17 cellular contexts compared by ENCODE assay signal in genomic region chr9:78295177-78295575, GRCh38. TPM values are rescaled to one million over a fixed set of nuclear protein-coding genes. Genes with fewer than 3 reads are reported as not detected.
DNase-seq lines count a peak whose midpoint lies in the region; ATAC-seq and TF ChIP-seq lines count a peak whose summit lies in the region.
"Had no signal": no experiment of that assay in that cellular context is flagged by ENCODE, and none has a peak within 500 bp of the region (broad histone marks: within the 10 kb centered on the region; RNA-seq: fewer than 3 reads in every experiment).

No MANE protein-coding gene starts in this region.

- no peak overlapping the region for H4K5ac ChIP-seq in IMR-90 (ENCODE audit: low read depth, low read length)

- H4K20me1 ChIP-seq in IMR-90 (ENCODE audit: insufficient read depth, low read length), result peaks cover 22% of the 10 kb centered on the region; the same call in 1 of the 2 replicates

- POLR2A ChIA-PET in IMR-90 (lab: Charles Lee; ENCODE audit: unreplicated experiment), result no interaction called here

- H3K27ac ChIP-seq in IMR-90 (ENCODE audit: insufficient read depth, low read length) (no peak overlapping the region; the same call in 1 of the 2 replicates), cingulate gyrus (ENCODE audit: low read depth, low read length) (peak overlapping the region; percentile 14)

- peak overlapping the region; percentile 69 for H2BK120ac ChIP-seq in IMR-90 (ENCODE audit: low read depth, low read length)

- no TSS peak for BruUV-seq in IMR-90 (replicated peaks; lab: Mats Ljungman, UMichigan)

- H3K4me1 ChIP-seq in IMR-90 (ENCODE audit: control insufficient read depth, insufficient read depth, low read length), result peaks cover 3% of the 10 kb centered on the region; the same call in 1 of the 2 replicates
- H3K4me1 ChIP-seq: prostate gland had no signal

- CTCF ChIA-PET in activated CD8-positive, alpha-beta memory T cell treated with anti-CD3 and anti-CD28 coated beads, Interleukin-2, amount 10 ng/mL, durations not matched to agents 7 days and 5 days (lab: Charles Lee), result interaction anchor here (1.2 kb wide), 1 partner anchor 74 kb away, joined by 3 read pairs; no protein-coding TSS in a partner anchor
- CTCF ChIA-PET in IMR-90 (lab: Yijun Ruan, JAX), result no interaction called here

- H3K9me3 Mint-ChIP-seq in activated CD8-positive, alpha-beta memory T cell treated with anti-CD3 and anti-CD28 coated beads, Interleukin-2, amount 10 ng/mL, durations not matched to agents 7 days and 5 days (ENCODE audit: low read depth), result no peaks in the 10 kb centered on the region
- H3K9me3 Mint-ChIP-seq in neural crest cell, result no peaks in the 10 kb centered on the region
- H3K9me3 Mint-ChIP-seq: activated T-helper 17 cell treated with anti-CD3 and anti-CD28 coated beads, Interleukin-2, amount 50 U/mL, for 72 hours; dendritic cell treated with granulocyte-macrophage colony-stimulating factor and Interleukin-4, amounts not matched to agents 40 ng/mL and 50 ng/mL, for 4 days; natural killer cell treated with Interleukin-12 subunit alpha and Interleukin-12 subunit beta and Interleukin-15 and Interleukin-18, amount 100 ng/mL, for 72 hours had no signal

- no CpG with 5 or more reads among the region's 3 CpGs for WGBS in IMR-90 (ENCODE audit: extremely low coverage in 2 of 2, insufficient read length in 1 of 2), 2 experiments

- peaks cover 43% of the 10 kb centered on the region for H3K4me1 Mint-ChIP-seq in activated CD8-positive, alpha-beta memory T cell treated with anti-CD3 and anti-CD28 coated beads, Interleukin-2, amount 10 ng/mL, durations not matched to agents 7 days and 5 days
- peaks cover 47% of the 10 kb centered on the region for H3K4me1 Mint-ChIP-seq in neural crest cell

- peak overlapping the region; percentile 48; the same call in 1 of the 2 replicates for H3K23ac ChIP-seq in IMR-90 (ENCODE audit: low read depth, low read length)

- peaks cover 13% of the 10 kb centered on the region for H3K36me3 Mint-ChIP-seq in activated CD8-positive, alpha-beta memory T cell treated with anti-CD3 and anti-CD28 coated beads, Interleukin-2, amount 10 ng/mL, durations not matched to agents 7 days and 5 days
- H3K36me3 Mint-ChIP-seq in neural crest cell (ENCODE audit: low read depth), result peaks cover 8% of the 10 kb centered on the region

- DNase-seq in activated CD8-positive, alpha-beta memory T cell treated with anti-CD3 and anti-CD28 coated beads, Interleukin-2, amount 10 ng/mL, durations not matched to agents 7 days and 5 days, result peak; percentile 39
- DNase-seq in activated CD8-positive, alpha-beta memory T cell treated with anti-CD3 and anti-CD28 coated beads, Interleukin-2, amount 50 U/mL, for 4 hours, result no peak
- DNase-seq in IMR-90 (no peak), neural crest cell (ENCODE audit: low read depth, low spot score) (no peak), NCI-H1694 (lab: John Stamatoyannopoulos, UW) (no peak), GM03348 (ENCODE audit: low spot score) (no peak)
- DNase-seq: activated CD4-positive, alpha-beta T cell treated with anti-CD3 and anti-CD28 coated beads for 36 hours; BE2C; H7; Right ventricle myocardium superior; substantia nigra had no signal

- no peaks in the 10 kb centered on the region for H3K27me3 Mint-ChIP-seq in activated CD8-positive, alpha-beta memory T cell treated with anti-CD3 and anti-CD28 coated beads, Interleukin-2, amount 10 ng/mL, durations not matched to agents 7 days and 5 days
- no peaks in the 10 kb centered on the region for H3K27me3 Mint-ChIP-seq in neural crest cell (ENCODE audit: low read depth)
- H3K27me3 Mint-ChIP-seq: activated CD4-positive, alpha-beta T cell treated with anti-CD3 and anti-CD28 coated beads for 36 hours; activated T-helper 17 cell treated with anti-CD3 and anti-CD28 coated beads, Interleukin-2, amount 50 U/mL, for 72 hours had no signal

- H3K4me2 ChIP-seq in IMR-90 (ENCODE audit: low read depth, low read length), result no peak overlapping the region

- H2BK20ac ChIP-seq in IMR-90 (ENCODE audit: low read depth, low read length), result peak overlapping the region; percentile 85; the same call in 1 of the 2 replicates

- H3K9me3 ChIP-seq in IMR-90 (ENCODE audit: control insufficient read depth, insufficient read depth, low read length), result no peaks in the 10 kb centered on the region
- H3K9me3 ChIP-seq: BE2C, prostate gland had no signal

- peaks cover under 1% of the 10 kb centered on the region; the same call in 1 of the 2 replicates for H3K9me1 ChIP-seq in IMR-90 (ENCODE audit: insufficient read depth, low read length)

- no peak for TF ChIP-seq POLR2A in IMR-90 (IDR thresholded peaks at IDR 0.05; ENCODE audit: low read depth, low read length)

- H3K4ac ChIP-seq in IMR-90 (ENCODE audit: low read depth, low read length), result peak overlapping the region; percentile 45

- dilution Hi-C loops in IMR-90 (cut with HindIII; ENCODE audit: low sequenced_read_pairs, unreplicated experiment), result no loop called here

- no peak overlapping the region for H3K4me3 ChIP-seq in IMR-90 (ENCODE audit: insufficient read depth, low read depth, low read length)

- H2AFZ ChIP-seq in IMR-90 (replicated peaks; ENCODE audit: low read length, poor library complexity), result peak overlapping the region; percentile 61

- peak overlapping the region; percentile 56 for H2AK9ac ChIP-seq in IMR-90 (replicated peaks; ENCODE audit: low read depth, low read length, poor library complexity)

- no peak overlapping the region for H3K9ac ChIP-seq in IMR-90 (ENCODE audit: low read depth, low read length)

- no peaks in the 10 kb centered on the region for H3K36me3 ChIP-seq in IMR-90 (ENCODE audit: control insufficient read depth, insufficient read depth, low read length)
- H3K36me3 ChIP-seq: prostate gland had no signal

- peak overlapping the region; percentile 63; the same call in 1 of the 3 replicates for H2BK15ac ChIP-seq in IMR-90 (ENCODE audit: low read depth, low read length)

- no peak overlapping the region for H3K27ac Mint-ChIP-seq in activated CD8-positive, alpha-beta memory T cell treated with anti-CD3 and anti-CD28 coated beads, Interleukin-2, amount 10 ng/mL, durations not matched to agents 7 days and 5 days
- no peak overlapping the region for H3K27ac Mint-ChIP-seq in neural crest cell (ENCODE audit: unreplicated experiment)
- H3K27ac Mint-ChIP-seq: dendritic cell treated with granulocyte-macrophage colony-stimulating factor and Interleukin-4, amounts not matched to agents 40 ng/mL and 50 ng/mL, for 4 days had no signal

- peak overlapping the region; percentile 38; the same call in 1 of the 2 replicates for H3K14ac ChIP-seq in IMR-90 (replicated peaks; ENCODE audit: low read depth, low read length)

- H3K56ac ChIP-seq in IMR-90 (ENCODE audit: extremely low read depth, insufficient read depth, low read length), result no peak overlapping the region

- peak overlapping the region; percentile 76; the same call in 1 of the 2 replicates for H2AK5ac ChIP-seq in IMR-90 (ENCODE audit: low read depth, low read length)

- H2BK5ac ChIP-seq in IMR-90 (ENCODE audit: low read depth, low read length, poor library complexity, severe bottlenecking), result no peak overlapping the region

- intact Hi-C loops in IMR-90 (cut with micrococcal nuclease), result no loop called here

- TF ChIP-seq CTCF in IMR-90 (conservative IDR thresholded peaks at IDR 0.05; ENCODE audit: low read depth, low read length) (no peak), neural crest cell (conservative IDR thresholded peaks at IDR 0.05) (no peak)

- peak overlapping the region; percentile 44 to 65; a peak in 2 of 4 replicates for H4K8ac ChIP-seq in IMR-90 (ENCODE audit: low read depth in 2 of 2, low read length in 2 of 2)

- in situ Hi-C loops in IMR-90 (cut with MboI; ENCODE audit: low sequenced_read_pairs), result no loop called here

- TF ChIP-seq RAD21 in IMR-90 (IDR thresholded peaks at IDR 0.05; ENCODE audit: low read length), result no peak

- H4K91ac ChIP-seq in IMR-90 (ENCODE audit: insufficient read depth, low read depth, low read length), result peak overlapping the region; percentile 42; the same call in 1 of the 2 replicates

- H3K79me1 ChIP-seq in IMR-90 (ENCODE audit: low read depth in 1 of 2, low read length in 2 of 2), result peaks cover 5 to 26% of the 10 kb centered on the region in 2 experiments; a peak in 3 of 4 replicates

- H3K18ac ChIP-seq in IMR-90 (ENCODE audit: low read depth, low read length), result no peak overlapping the region

- H3K27me3 ChIP-seq in IMR-90 (ENCODE audit: control insufficient read depth, insufficient read depth, low read length), result no peaks in the 10 kb centered on the region
- H3K27me3 ChIP-seq: BE2C had no signal

- H3K4me3 Mint-ChIP-seq in activated CD8-positive, alpha-beta memory T cell treated with anti-CD3 and anti-CD28 coated beads, Interleukin-2, amount 10 ng/mL, durations not matched to agents 7 days and 5 days, result no peak overlapping the region
- H3K4me3 Mint-ChIP-seq in neural crest cell, result peak overlapping the region; percentile 100
- H3K4me3 Mint-ChIP-seq: dendritic cell treated with granulocyte-macrophage colony-stimulating factor and Interleukin-4, amounts not matched to agents 40 ng/mL and 50 ng/mL, for 4 days had no signal

- ATAC-seq in activated CD8-positive, alpha-beta memory T cell treated with anti-CD3 and anti-CD28 coated beads, Interleukin-2, amount 10 ng/mL, durations not matched to agents 7 days and 5 days, result no peak
- ATAC-seq in IMR-90 (ENCODE audit: low read depth), result no peak
- ATAC-seq in HG03342 (IDR thresholded peaks at IDR 0.05; ENCODE audit: unreplicated experiment), result no peak
- ATAC-seq: activated CD4-positive, alpha-beta T cell treated with anti-CD3 and anti-CD28 coated beads for 36 hours; activated T-helper 17 cell treated with anti-CD3 and anti-CD28 coated beads, Interleukin-2, amount 50 U/mL, for 72 hours; natural killer cell treated with Interleukin-12 subunit alpha and Interleukin-12 subunit beta and Interleukin-15 and Interleukin-18, amount 100 ng/mL, for 72 hours had no signal

TF ChIP-seq in IMR-90, 13 proteins besides CTCF, POLR2A, EP300 and RAD21:
- no peak for TF ChIP-seq FOS (IDR thresholded peaks at IDR 0.05; ENCODE audit: low read depth, low read length)

RNA-seq across cellular contexts. Expression of gene PSAT1, which starts 1.7 kb away (rescaled TPM):
- 100 to 1,000 TPM in 1 of 2 experiments, 10 to 100 TPM in 1; 72.8 to 118 TPM for total RNA-seq in activated CD8-positive, alpha-beta memory T cell treated with anti-CD3 and anti-CD28 coated beads, Interleukin-2, amount 10 ng/mL, durations not matched to agents 7 days and 5 days
- total RNA-seq in IMR-90 (2012; rRNA removed) (88.4 and 98.9 TPM in 2 replicates), neural crest cell (164 and 166 TPM in 2 replicates)
- polyA plus RNA-seq in IMR-90 (2012; rRNA removed), result 52.2 and 77.2 TPM in 2 replicates
- polyA plus RNA-seq in IMR-90 (2012; cell fraction: cytosol; rRNA removed), result 30.9 and 42.1 TPM in 2 replicates
- polyA plus RNA-seq in IMR-90 (2012; cell fraction: nucleus; rRNA removed; ENCODE audit: low replicate concordance), result 15.8 and 49.8 TPM in 2 replicates

RNA-seq across cellular contexts. Expression of gene CEP78, which starts 59.3 kb away (rescaled TPM):
- 10 to 100 TPM; 44.4 to 54.0 TPM for total RNA-seq in activated CD8-positive, alpha-beta memory T cell treated with anti-CD3 and anti-CD28 coated beads, Interleukin-2, amount 10 ng/mL, durations not matched to agents 7 days and 5 days
- total RNA-seq in IMR-90 (2012; rRNA removed), result 18.3 and 21.4 TPM in 2 replicates
- 7.9 and 9.2 TPM in 2 replicates for polyA plus RNA-seq in IMR-90 (2012; rRNA removed)
- 1.7 and 2.2 TPM in 2 replicates for polyA plus RNA-seq in IMR-90 (2012; cell fraction: cytosol; rRNA removed)
- polyA plus RNA-seq in IMR-90 (2012; cell fraction: nucleus; rRNA removed; ENCODE audit: low replicate concordance), result 4.6 and 12.0 TPM in 2 replicates
- total RNA-seq in neural crest cell, result 66.4 and 71.0 TPM in 2 replicates
